8 cellular contexts compared by ENCODE assay signal in genomic region chrX:53093748-53094583, GRCh38. TPM values are rescaled to one million over a fixed set of nuclear protein-coding genes. Genes with fewer than 3 reads are reported as not detected.
A peak's percentile ranks its signal among the peaks of the same experiment; 100 is the strongest.
DNase-seq lines count a peak whose midpoint lies in the region; ATAC-seq, FAIRE-seq and TF ChIP-seq lines count a peak whose summit lies in the region.

Gene KANTR (plus strand): TSS chrX:53094142. CDS start chrX:53124273, 30,131 bp downstream.

- H3K4me1 ChIP-seq in small intestine (ENCODE audit: control insufficient read depth in 2 of 2, insufficient read depth in 1 of 2, low read depth in 1 of 2, low read length in 1 of 2): no peaks in the 10 kb centered on the region

- H3K4me3 ChIP-seq in AG04449 (ENCODE audit: low read depth, low read length) (peak within 1 kb of the TSS; percentile 72), small intestine (ENCODE audit: low read depth in 1 of 2, low read length in 2 of 2) (peak within 1 kb of the TSS; percentile 41 to 62)

- no peaks in the 10 kb centered on the region; the same call in 1 of the 2 replicates for H3K36me3 Mint-ChIP-seq in WTC11

- peak within 1 kb of the TSS; percentile 93 for H3K4me3 Mint-ChIP-seq in WTC11

- peak; percentile 68 for DNase-seq in AG04449 (ENCODE audit: low read depth, low spot score)
- DNase-seq in NCI-H2196 treated with DMSO at 0.1 percent for 48 hours (lab: John Stamatoyannopoulos, UW; ENCODE audit: unreplicated experiment): peak; percentile 84
- peak; percentile 84 for DNase-seq in WTC11 (ENCODE audit: low spot score)
- DNase-seq in caudate nucleus (lab: John Stamatoyannopoulos, UW): peak; percentile 25 to 94 (median 77)
- peak; percentile 83 for DNase-seq in iPS-NIHi7 (ENCODE audit: extremely low spot score)
- DNase-seq in small intestine: peak; percentile 96

- peak within 1 kb of the TSS; percentile 96 for H3K27ac Mint-ChIP-seq in WTC11

- WGBS in small intestine, 3 donors: 0 to 33% (median 8%) methylated on average over 27 to 67 of the region's 67 CpGs

- no peaks in the 10 kb centered on the region for H3K36me3 ChIP-seq in small intestine (ENCODE audit: control insufficient read depth in 2 of 2, insufficient read depth in 2 of 2, low read length in 2 of 2)

- peaks cover 9% of the 10 kb centered on the region for H3K4me1 Mint-ChIP-seq in WTC11

- TF ChIP-seq CTCF in AG04449 (IDR thresholded peaks at IDR 0.05; ENCODE audit: insufficient read depth, low read length, missing control alignments): no peak
- TF ChIP-seq CTCF in WTC11 (IDR thresholded peaks at IDR 0.05): no peak

- H3K27me3 ChIP-seq in small intestine (ENCODE audit: control insufficient read depth in 2 of 2, insufficient read depth in 2 of 2, low read length in 2 of 2): no peaks in the 10 kb centered on the region

- no peaks in the 10 kb centered on the region for H3K9me3 ChIP-seq in small intestine (ENCODE audit: control insufficient read depth, low read depth)

- H3K9me3 Mint-ChIP-seq in WTC11: no peaks in the 10 kb centered on the region

- no peaks in the 10 kb centered on the region; the same call in 1 of the 2 replicates for H3K27me3 Mint-ChIP-seq in WTC11 (ENCODE audit: low read depth)

- CTCF ChIA-PET in AG04449 (lab: Yijun Ruan, JAX): no interaction called here
- CTCF ChIA-PET in WTC11 (lab: Charles Lee): interaction anchor here (1.0 kb wide), 1 partner anchor 104 kb away, joined by 4 read pairs; no protein-coding TSS in a partner anchor

- H3K27ac ChIP-seq in caudate nucleus (ENCODE audit: low read depth, low read length) (peak within 1 kb of the TSS; percentile 90), small intestine (ENCODE audit: low read depth in 1 of 2, low read length in 1 of 2) (peak within 1 kb of the TSS; percentile 82 to 96)

- peak; percentile 67 for FAIRE-seq in small intestine (lab: Jason Lieb, UNC)

- ATAC-seq in GM18873 (IDR thresholded peaks at IDR 0.05; ENCODE audit: low FRiP score, unreplicated experiment) (peak; percentile 81), HG03139 (IDR thresholded peaks at IDR 0.05; ENCODE audit: unreplicated experiment) (peak; percentile 66), WTC11 (peak; percentile 90)

- POLR2A ChIA-PET in AG04449 (lab: Yijun Ruan, JAX) (interaction anchor here (0.6 kb wide), 1 partner anchor 25 kb away, joined by 5 read pairs; no protein-coding TSS in a partner anchor), WTC11 (lab: Charles Lee) (interaction anchor here (1.3 kb wide), 1 partner anchor 12 kb away, joined by 3 read pairs; the partner anchor contains the start of gene TSPYL2)

TF ChIP-seq in WTC11, 78 proteins besides CTCF, POLR2A, EP300 and RAD21 (continues in another document):
- TF ChIP-seq GRHL2 (CRISPR knock-in tag; IDR thresholded peaks at IDR 0.05; ENCODE audit: insufficient replicate concordance, severe bottlenecking) (no peak), NFYB (CRISPR knock-in tag; conservative IDR thresholded peaks at IDR 0.05; ENCODE audit: low read depth) (peak; percentile 61), ETV6 (CRISPR knock-in tag; IDR thresholded peaks at IDR 0.05) (no peak), PRRX2 (CRISPR knock-in tag; IDR thresholded peaks at IDR 0.05) (no peak), FOXP1 (CRISPR knock-in tag; IDR thresholded peaks at IDR 0.05; ENCODE audit: borderline replicate concordance) (no peak), ZNF317 (CRISPR knock-in tag; IDR thresholded peaks at IDR 0.05; ENCODE audit: borderline replicate concordance, low read depth) (no peak), STAT6 (CRISPR knock-in tag; conservative IDR thresholded peaks at IDR 0.05; ENCODE audit: low read depth) (no peak), NFE2L1 (CRISPR knock-in tag; IDR thresholded peaks at IDR 0.05) (no peak), IRF1 (CRISPR knock-in tag; IDR thresholded peaks at IDR 0.05) (no peak), SP1 (CRISPR knock-in tag; conservative IDR thresholded peaks at IDR 0.05) (0 out of 2 replicates have a peak, but pooled peaks have one; percentile 25), TEAD4 (CRISPR knock-in tag; IDR thresholded peaks at IDR 0.05) (no peak), MAX (CRISPR knock-in tag; IDR thresholded peaks at IDR 0.05) (0 out of 2 replicates have a peak, but pooled peaks have one; percentile 2), CBFB (CRISPR knock-in tag; IDR thresholded peaks at IDR 0.05; ENCODE audit: low read depth) (no peak), ZBTB21 (CRISPR knock-in tag; IDR thresholded peaks at IDR 0.05; ENCODE audit: borderline replicate concordance) (no peak), ZMAT4 (CRISPR knock-in tag; IDR thresholded peaks at IDR 0.05) (no peak), USF2 (CRISPR knock-in tag; IDR thresholded peaks at IDR 0.05) (peak; percentile 81), USF1 (CRISPR knock-in tag; IDR thresholded peaks at IDR 0.05) (peak; percentile 81), MXD4 (CRISPR knock-in tag; IDR thresholded peaks at IDR 0.05; ENCODE audit: borderline replicate concordance) (no peak), ELF4 (CRISPR knock-in tag; IDR thresholded peaks at IDR 0.05; ENCODE audit: low read depth) (no peak), FOXK1 (CRISPR knock-in tag; IDR thresholded peaks at IDR 0.05) (no peak)

RNA-seq across cellular contexts. Expression of gene KANTR, which starts in this region (rescaled TPM):
- 13.4 to 14.9 TPM (median 14.0 TPM) in 3 replicates for total RNA-seq in WTC11 (2021)
- polyA plus RNA-seq in small intestine: 1 to 10 TPM; 1.4 to 4.5 (median 3.5) TPM

Comparison
In these comparisons a context has a peak if more than half of its experiments do, and no peak if none do; other contexts are left out.
1. Peak in every context shown above with its lines: DNase-seq, ATAC-seq, H3K4me3 ChIP-seq and H3K27ac ChIP-seq.